Comparison of ENCODE assay signal across 1 cellular context in the genomic region with DNA sequence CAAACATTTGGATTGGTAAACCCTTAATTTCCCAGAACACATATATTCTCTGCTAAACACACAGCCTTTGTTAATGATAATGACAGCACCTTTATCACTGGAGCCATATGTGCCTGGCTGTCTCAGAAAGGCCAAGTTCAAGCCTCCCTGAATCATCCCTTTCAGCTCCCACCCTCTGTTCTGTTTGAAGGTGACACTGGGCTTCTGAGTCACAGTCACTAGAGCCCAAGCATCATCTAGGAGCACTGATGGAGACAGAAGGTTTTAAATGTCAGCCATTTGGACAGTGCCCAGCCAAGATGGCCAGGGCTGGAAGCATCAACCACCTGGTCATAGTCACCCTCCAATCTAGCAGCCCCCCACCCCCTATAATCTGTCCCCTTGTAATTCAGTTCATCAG.
TF ChIP-seq lines count a peak whose summit lies in the region.

No MANE protein-coding gene starts in this region.

TF ChIP-seq in GM23338, 12 proteins besides CTCF, POLR2A, EP300 and RAD21 (continued from another document):
- TF ChIP-seq, protein P1, sequence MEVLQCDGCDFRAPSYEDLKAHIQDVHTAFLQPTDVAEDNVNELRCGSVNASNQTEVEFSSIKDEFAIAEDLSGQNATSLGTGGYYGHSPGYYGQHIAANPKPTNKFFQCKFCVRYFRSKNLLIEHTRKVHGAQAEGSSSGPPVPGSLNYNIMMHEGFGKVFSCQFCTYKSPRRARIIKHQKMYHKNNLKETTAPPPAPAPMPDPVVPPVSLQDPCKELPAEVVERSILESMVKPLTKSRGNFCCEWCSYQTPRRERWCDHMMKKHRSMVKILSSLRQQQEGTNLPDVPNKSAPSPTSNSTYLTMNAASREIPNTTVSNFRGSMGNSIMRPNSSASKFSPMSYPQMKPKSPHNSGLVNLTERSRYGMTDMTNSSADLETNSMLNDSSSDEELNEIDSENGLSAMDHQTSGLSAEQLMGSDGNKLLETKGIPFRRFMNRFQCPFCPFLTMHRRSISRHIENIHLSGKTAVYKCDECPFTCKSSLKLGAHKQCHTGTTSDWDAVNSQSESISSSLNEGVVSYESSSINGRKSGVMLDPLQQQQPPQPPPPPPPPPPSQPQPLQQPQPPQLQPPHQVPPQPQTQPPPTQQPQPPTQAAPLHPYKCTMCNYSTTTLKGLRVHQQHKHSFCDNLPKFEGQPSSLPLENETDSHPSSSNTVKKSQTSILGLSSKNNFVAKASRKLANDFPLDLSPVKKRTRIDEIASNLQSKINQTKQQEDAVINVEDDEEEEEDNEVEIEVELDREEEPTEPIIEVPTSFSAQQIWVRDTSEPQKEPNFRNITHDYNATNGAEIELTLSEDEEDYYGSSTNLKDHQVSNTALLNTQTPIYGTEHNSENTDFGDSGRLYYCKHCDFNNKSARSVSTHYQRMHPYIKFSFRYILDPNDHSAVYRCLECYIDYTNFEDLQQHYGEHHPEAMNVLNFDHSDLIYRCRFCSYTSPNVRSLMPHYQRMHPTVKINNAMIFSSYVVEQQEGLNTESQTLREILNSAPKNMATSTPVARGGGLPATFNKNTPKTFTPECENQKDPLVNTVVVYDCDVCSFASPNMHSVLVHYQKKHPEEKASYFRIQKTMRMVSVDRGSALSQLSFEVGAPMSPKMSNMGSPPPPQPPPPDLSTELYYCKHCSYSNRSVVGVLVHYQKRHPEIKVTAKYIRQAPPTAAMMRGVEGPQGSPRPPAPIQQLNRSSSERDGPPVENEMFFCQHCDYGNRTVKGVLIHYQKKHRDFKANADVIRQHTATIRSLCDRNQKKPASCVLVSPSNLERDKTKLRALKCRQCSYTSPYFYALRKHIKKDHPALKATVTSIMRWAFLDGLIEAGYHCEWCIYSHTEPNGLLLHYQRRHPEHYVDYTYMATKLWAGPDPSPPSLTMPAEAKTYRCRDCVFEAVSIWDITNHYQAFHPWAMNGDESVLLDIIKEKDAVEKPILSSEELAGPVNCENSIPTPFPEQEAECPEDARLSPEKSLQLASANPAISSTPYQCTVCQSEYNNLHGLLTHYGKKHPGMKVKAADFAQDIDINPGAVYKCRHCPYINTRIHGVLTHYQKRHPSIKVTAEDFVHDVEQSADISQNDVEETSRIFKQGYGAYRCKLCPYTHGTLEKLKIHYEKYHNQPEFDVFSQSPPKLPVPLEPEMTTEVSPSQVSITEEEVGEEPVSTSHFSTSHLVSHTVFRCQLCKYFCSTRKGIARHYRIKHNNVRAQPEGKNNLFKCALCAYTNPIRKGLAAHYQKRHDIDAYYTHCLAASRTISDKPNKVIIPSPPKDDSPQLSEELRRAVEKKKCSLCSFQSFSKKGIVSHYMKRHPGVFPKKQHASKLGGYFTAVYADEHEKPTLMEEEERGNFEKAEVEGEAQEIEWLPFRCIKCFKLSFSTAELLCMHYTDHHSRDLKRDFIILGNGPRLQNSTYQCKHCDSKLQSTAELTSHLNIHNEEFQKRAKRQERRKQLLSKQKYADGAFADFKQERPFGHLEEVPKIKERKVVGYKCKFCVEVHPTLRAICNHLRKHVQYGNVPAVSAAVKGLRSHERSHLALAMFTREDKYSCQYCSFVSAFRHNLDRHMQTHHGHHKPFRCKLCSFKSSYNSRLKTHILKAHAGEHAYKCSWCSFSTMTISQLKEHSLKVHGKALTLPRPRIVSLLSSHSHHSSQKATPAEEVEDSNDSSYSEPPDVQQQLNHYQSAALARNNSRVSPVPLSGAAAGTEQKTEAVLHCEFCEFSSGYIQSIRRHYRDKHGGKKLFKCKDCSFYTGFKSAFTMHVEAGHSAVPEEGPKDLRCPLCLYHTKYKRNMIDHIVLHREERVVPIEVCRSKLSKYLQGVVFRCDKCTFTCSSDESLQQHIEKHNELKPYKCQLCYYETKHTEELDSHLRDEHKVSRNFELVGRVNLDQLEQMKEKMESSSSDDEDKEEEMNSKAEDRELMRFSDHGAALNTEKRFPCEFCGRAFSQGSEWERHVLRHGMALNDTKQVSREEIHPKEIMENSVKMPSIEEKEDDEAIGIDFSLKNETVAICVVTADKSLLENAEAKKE (CRISPR knock-in tag; IDR thresholded peaks at IDR 0.05) = no peak
- TF ChIP-seq, protein P2, sequence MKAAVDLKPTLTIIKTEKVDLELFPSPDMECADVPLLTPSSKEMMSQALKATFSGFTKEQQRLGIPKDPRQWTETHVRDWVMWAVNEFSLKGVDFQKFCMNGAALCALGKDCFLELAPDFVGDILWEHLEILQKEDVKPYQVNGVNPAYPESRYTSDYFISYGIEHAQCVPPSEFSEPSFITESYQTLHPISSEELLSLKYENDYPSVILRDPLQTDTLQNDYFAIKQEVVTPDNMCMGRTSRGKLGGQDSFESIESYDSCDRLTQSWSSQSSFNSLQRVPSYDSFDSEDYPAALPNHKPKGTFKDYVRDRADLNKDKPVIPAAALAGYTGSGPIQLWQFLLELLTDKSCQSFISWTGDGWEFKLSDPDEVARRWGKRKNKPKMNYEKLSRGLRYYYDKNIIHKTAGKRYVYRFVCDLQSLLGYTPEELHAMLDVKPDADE (IDR thresholded peaks at IDR 0.05) = no peak
TF ChIP-seq in GM23338: peak in this region for 0.
